10 cellular contexts compared by ENCODE assay signal in genomic region chr2:55581435-55581834, GRCh38. TPM values are rescaled to one million over a fixed set of nuclear protein-coding genes. Genes with fewer than 3 reads are reported as not detected.
DNase-seq lines count a peak whose midpoint lies in the region; ATAC-seq and TF ChIP-seq lines count a peak whose summit lies in the region.
"Had no signal": no experiment of that assay in that cellular context is flagged by ENCODE, and none has a peak within 500 bp of the region (broad histone marks: within the 10 kb centered on the region; RNA-seq: fewer than 3 reads in every experiment).

No MANE protein-coding gene starts in this region.

- TF ChIP-seq EP300 in stomach (IDR thresholded peaks at IDR 0.05): no peak

- CTCF ChIA-PET in OCI-LY7 (lab: Charles Lee; ENCODE audit: unreplicated experiment): no interaction called here

- no TSS peak for BruUV-seq in OCI-LY7 (replicated peaks; lab: Mats Ljungman, UMichigan)

- peaks cover 57% of the 10 kb centered on the region for H3K36me3 ChIP-seq in DND-41 (ENCODE audit: insufficient read depth, low read length)
- peaks cover 97% of the 10 kb centered on the region for H3K36me3 ChIP-seq in OCI-LY7 (ENCODE audit: insufficient read depth, low read length)
- H3K36me3 ChIP-seq in hepatocyte (replicated peaks; ENCODE audit: insufficient read depth, low read depth): no peaks in the 10 kb centered on the region
- H3K36me3 ChIP-seq in stomach: peaks cover 11 to 81% (median 72%) of the 10 kb centered on the region in 4 donors

- no peak for TF ChIP-seq POLR2A in stomach (IDR thresholded peaks at IDR 0.05)

- H3K27me3 ChIP-seq in DND-41 (ENCODE audit: insufficient read depth, low read length, poor library complexity) (no peaks in the 10 kb centered on the region), hepatocyte (no peaks in the 10 kb centered on the region), stomach (no peaks in the 10 kb centered on the region)

- WGBS in hepatocyte (ENCODE audit: low lambda C conversion rate, missing lambda C conversion rate): 98% methylated on average over 3 of the region's 3 CpGs
- WGBS in stomach, 5 donors: 89 to 96% (median 93%) methylated on average over 3 of the region's 3 CpGs

- H3K4me3 ChIP-seq in DND-41 (ENCODE audit: low read depth in 1 of 2, low read length in 2 of 2): no peak overlapping the region
- H3K4me3 ChIP-seq in OCI-LY7 (ENCODE audit: low read depth, low read length, poor library complexity, severe bottlenecking): no peak overlapping the region
- no peak overlapping the region for H3K4me3 ChIP-seq in hepatocyte
- H3K4me3 ChIP-seq in stomach: no peak overlapping the region

- DNase-seq in DND-41: no peak
- no peak for DNase-seq in OCI-LY7 (ENCODE audit: low spot score)
- DNase-seq in hepatocyte (ENCODE audit: low spot score): no peak
- no peak for DNase-seq in stomach
- DNase-seq in NCI-H226: no peak
- no peak for DNase-seq in SHP77 treated with DMSO at 0.1 percent for 48 hours (lab: John Stamatoyannopoulos, UW)
- no peak for DNase-seq in hypothalamus (lab: John Stamatoyannopoulos, UW)
- DNase-seq: posterior cingulate gyrus had no signal

- no peaks in the 10 kb centered on the region for H3K9me2 ChIP-seq in OCI-LY7 (ENCODE audit: insufficient read depth, low read length)
- H3K9me2 ChIP-seq in hepatocyte (replicated peaks; ENCODE audit: insufficient read depth): no peaks in the 10 kb centered on the region

- POLR2A ChIA-PET in OCI-LY7 (lab: Charles Lee): interaction anchor here (0.8 kb wide), 2 partner anchors 37 to 1010 kb away, joined by 3 to 4 read pairs; partner anchors contain the start of gene PPP4R3B

- intact Hi-C loops in OCI-LY7 (cut with micrococcal nuclease; ENCODE audit: unreplicated experiment) (no loop called here), stomach (cut with DNase I; ENCODE audit: low total_unique reads) (no loop called here)

- ATAC-seq in DND-41 (ENCODE audit: insufficient read depth, low read depth): no peak
- ATAC-seq: Right ventricle myocardium inferior had no signal

- H3K4me1 ChIP-seq in DND-41 (ENCODE audit: insufficient read depth, low read length): no peaks in the 10 kb centered on the region
- H3K4me1 ChIP-seq in OCI-LY7 (ENCODE audit: insufficient read depth, low read length, poor library complexity, severe bottlenecking): no peaks in the 10 kb centered on the region
- H3K4me1 ChIP-seq in hepatocyte (ENCODE audit: insufficient read depth): no peaks in the 10 kb centered on the region
- peaks cover 0 to 35% (median 13%) of the 10 kb centered on the region in 4 donors for H3K4me1 ChIP-seq in stomach

- H2AFZ ChIP-seq in DND-41 (ENCODE audit: low read depth, low read length) (no peak overlapping the region), OCI-LY7 (ENCODE audit: low read length) (no peak overlapping the region), hepatocyte (no peak overlapping the region)

- no peak overlapping the region for H3K4me2 ChIP-seq in DND-41 (ENCODE audit: insufficient read depth, low read length)
- H3K4me2 ChIP-seq in OCI-LY7 (ENCODE audit: low read length): no peak overlapping the region
- no peak overlapping the region for H3K4me2 ChIP-seq in hepatocyte

- TF ChIP-seq CTCF in 22Rv1 (IDR thresholded peaks at IDR 0.05): peak; percentile 69
- TF ChIP-seq CTCF in DND-41 (IDR thresholded peaks at IDR 0.05; ENCODE audit: borderline replicate concordance, extremely low read depth, low read length, poor library complexity, severe bottlenecking): peak; percentile 32
- TF ChIP-seq CTCF in OCI-LY7 (conservative IDR thresholded peaks at IDR 0.05; ENCODE audit: low read length): peak; percentile 76
- peak; percentile 16 for TF ChIP-seq CTCF in hepatocyte (IDR thresholded peaks at IDR 0.05; ENCODE audit: poor library complexity)
- no peak for TF ChIP-seq CTCF in stomach (IDR thresholded peaks at IDR 0.05)

- H3K27ac ChIP-seq in 22Rv1: no peak overlapping the region
- no peak overlapping the region for H3K27ac ChIP-seq in DND-41 (ENCODE audit: low read length)
- H3K27ac ChIP-seq in OCI-LY7 (ENCODE audit: low read depth, low read length, poor library complexity, severe bottlenecking): no peak overlapping the region
- H3K27ac ChIP-seq in hepatocyte: no peak overlapping the region
- H3K27ac ChIP-seq in stomach: no peak overlapping the region

- H3K79me2 ChIP-seq in DND-41 (ENCODE audit: insufficient read depth, low read length) (peaks cover 4% of the 10 kb centered on the region; the same call in 1 of the 2 replicates), OCI-LY7 (ENCODE audit: insufficient read depth, low read depth, low read length) (peaks cover 11% of the 10 kb centered on the region; the same call in 1 of the 2 replicates), hepatocyte (no peaks in the 10 kb centered on the region)

- no peaks in the 10 kb centered on the region for H4K20me1 ChIP-seq in DND-41 (ENCODE audit: insufficient read depth, low read length)
- H4K20me1 ChIP-seq in OCI-LY7 (ENCODE audit: insufficient read depth, low read length): no peaks in the 10 kb centered on the region
- no peaks in the 10 kb centered on the region for H4K20me1 ChIP-seq in hepatocyte (ENCODE audit: insufficient read depth, poor library complexity, severe bottlenecking)

- no peak overlapping the region for H3K9ac ChIP-seq in DND-41 (ENCODE audit: low read depth, low read length)

- H3K9me3 ChIP-seq in DND-41 (ENCODE audit: insufficient read depth, low read length, severe bottlenecking) (no peaks in the 10 kb centered on the region), OCI-LY7 (ENCODE audit: low read length) (no peaks in the 10 kb centered on the region), hepatocyte (ENCODE audit: low read depth) (no peaks in the 10 kb centered on the region), stomach (no peaks in the 10 kb centered on the region)

RNA-seq across cellular contexts. Expression of gene PPP4R3B, which starts 36.0 kb away (rescaled TPM):
- total RNA-seq in OCI-LY7 (2014; rRNA removed; shearing (Covaris generic)): 42.3 and 44.9 TPM in 2 replicates
- 68.4 and 70.2 TPM in 2 replicates for total RNA-seq in OCI-LY7 (2022)
- 54.0 and 54.3 TPM in 2 replicates for total RNA-seq in hepatocyte
- 29.6 and 30.1 TPM in 2 replicates for polyA plus RNA-seq in hepatocyte
- total RNA-seq in stomach: 100 to 1,000 TPM in 1 of 5 donors, 10 to 100 TPM in 4; 31.5 to 110 (median 66.3) TPM
- 10 to 100 TPM; 17.4 to 31.3 (median 25.0) TPM for polyA plus RNA-seq in stomach

Comparison
In these comparisons a context has a peak if more than half of its experiments do, and no peak if none do; other contexts are left out.
1. CTCF ChIP-seq: peak in 22Rv1 (single experiment), DND-41 (single experiment), OCI-LY7 (single experiment) and hepatocyte (single experiment); none in stomach (0 of 7).